ENCODE assay signal across 9 cellular contexts in genomic region chr10:48363617-48364355, GRCh38. TPM values are rescaled to one million over a fixed set of nuclear protein-coding genes. Genes with fewer than 3 reads are reported as not detected.
DNase-seq lines count a peak whose midpoint lies in the region; ATAC-seq and TF ChIP-seq lines count a peak whose summit lies in the region.
"Had no signal": no experiment of that assay in that cellular context is flagged by ENCODE, and none has a peak within 500 bp of the region (broad histone marks: within the 10 kb centered on the region; RNA-seq: fewer than 3 reads in every experiment).

No MANE protein-coding gene starts in this region.

- H4K20me1 ChIP-seq in GM23338 (replicated peaks; ENCODE audit: insufficient read depth) = peaks cover 12% of the 10 kb centered on the region

- H3K9me3 ChIP-seq in heart right ventricle = no peaks in the 10 kb centered on the region

- H3K9me3 Mint-ChIP-seq in GM23338 = no peaks in the 10 kb centered on the region
- no peaks in the 10 kb centered on the region for H3K9me3 Mint-ChIP-seq in activated naive CD4-positive, alpha-beta T cell treated with anti-CD3 and anti-CD28 coated beads, Interleukin-2, amount 10 ng/mL, durations not matched to agents 7 days and 5 days
- H3K9me3 Mint-ChIP-seq in activated T-helper 17 cell treated with anti-CD3 and anti-CD28 coated beads, Interleukin-2, amount 50 U/mL, for 72 hours = no peaks in the 10 kb centered on the region
- H3K9me3 Mint-ChIP-seq: T-helper 1 cell treated with Interleukin-12 subunit alpha and Interleukin-12 subunit beta and Interleukin-4 antibody, amounts not matched to agents 30 μg/mL and 1 μg/mL, for 36 hours had no signal

- H3K4me2 ChIP-seq in GM23338 = no peak overlapping the region

- H3K4me3 ChIP-seq in GM23338 (no peak overlapping the region), heart right ventricle (no peak overlapping the region)

- H3K27me3 ChIP-seq in GM23338 (ENCODE audit: insufficient read depth) (no peaks in the 10 kb centered on the region), heart right ventricle (no peaks in the 10 kb centered on the region)

- H3K27me3 Mint-ChIP-seq in GM23338 (ENCODE audit: insufficient read depth, low read depth, poor library complexity) = no peaks in the 10 kb centered on the region
- H3K27me3 Mint-ChIP-seq in activated naive CD4-positive, alpha-beta T cell treated with anti-CD3 and anti-CD28 coated beads, Interleukin-2, amount 10 ng/mL, durations not matched to agents 7 days and 5 days = no peaks in the 10 kb centered on the region
- H3K27me3 Mint-ChIP-seq in activated T-helper 17 cell treated with anti-CD3 and anti-CD28 coated beads, Interleukin-2, amount 50 U/mL, for 72 hours = no peaks in the 10 kb centered on the region

- peak overlapping the region; percentile 14 for H3K27ac Mint-ChIP-seq in GM23338
- no peak overlapping the region for H3K27ac Mint-ChIP-seq in activated naive CD4-positive, alpha-beta T cell treated with anti-CD3 and anti-CD28 coated beads, Interleukin-2, amount 10 ng/mL, durations not matched to agents 7 days and 5 days
- no peak overlapping the region for H3K27ac Mint-ChIP-seq in activated T-helper 17 cell treated with anti-CD3 and anti-CD28 coated beads, Interleukin-2, amount 50 U/mL, for 72 hours
- H3K27ac Mint-ChIP-seq: T-helper 1 cell treated with Interleukin-12 subunit alpha and Interleukin-12 subunit beta and Interleukin-4 antibody, amounts not matched to agents 30 μg/mL and 1 μg/mL, for 36 hours had no signal

- H3K4me3 Mint-ChIP-seq in GM23338 = no peak overlapping the region
- no peak overlapping the region for H3K4me3 Mint-ChIP-seq in activated naive CD4-positive, alpha-beta T cell treated with anti-CD3 and anti-CD28 coated beads, Interleukin-2, amount 10 ng/mL, durations not matched to agents 7 days and 5 days
- H3K4me3 Mint-ChIP-seq in activated T-helper 17 cell treated with anti-CD3 and anti-CD28 coated beads, Interleukin-2, amount 50 U/mL, for 72 hours = no peak overlapping the region
- H3K4me3 Mint-ChIP-seq: T-helper 1 cell treated with Interleukin-12 subunit alpha and Interleukin-12 subunit beta and Interleukin-4 antibody, amounts not matched to agents 30 μg/mL and 1 μg/mL, for 36 hours had no signal

- ATAC-seq in GM23338 = peak; percentile 74
- ATAC-seq in heart right ventricle = peak in 7 of 8 donors; percentile 51 to 88 (median 73)
- no peak for ATAC-seq in activated T-helper 17 cell treated with anti-CD3 and anti-CD28 coated beads, Interleukin-2, amount 50 U/mL, for 72 hours (replicated peaks)
- no peak for ATAC-seq in HG02571 (IDR thresholded peaks at IDR 0.05; ENCODE audit: unreplicated experiment)

- WGBS in heart right ventricle, 2 donors = 33 to 39% methylated on average over 5 of the region's 5 CpGs

- CTCF ChIA-PET in activated naive CD4-positive, alpha-beta T cell treated with anti-CD3 and anti-CD28 coated beads, Interleukin-2, amount 10 ng/mL, durations not matched to agents 7 days and 5 days (lab: Charles Lee) = interaction anchor here (0.7 to 4.7 kb wide), 15 partner anchors 9 to 293 kb away, joined by 3 to 48 read pairs (median 3); no protein-coding TSS in a partner anchor

- no peaks in the 10 kb centered on the region for H3K36me3 Mint-ChIP-seq in GM23338 (ENCODE audit: low read depth)
- H3K36me3 Mint-ChIP-seq in activated naive CD4-positive, alpha-beta T cell treated with anti-CD3 and anti-CD28 coated beads, Interleukin-2, amount 10 ng/mL, durations not matched to agents 7 days and 5 days = no peaks in the 10 kb centered on the region
- H3K36me3 Mint-ChIP-seq in activated T-helper 17 cell treated with anti-CD3 and anti-CD28 coated beads, Interleukin-2, amount 50 U/mL, for 72 hours (ENCODE audit: low read depth) = no peaks in the 10 kb centered on the region

- H3F3A ChIP-seq in GM23338 (replicated peaks; ENCODE audit: low read depth) = no peaks in the 10 kb centered on the region

- no peaks in the 10 kb centered on the region for H3K9me2 ChIP-seq in GM23338 (ENCODE audit: insufficient read depth)

- H3K79me2 ChIP-seq in GM23338 (replicated peaks; ENCODE audit: insufficient read depth) = peaks cover 56% of the 10 kb centered on the region

- H3K4me1 ChIP-seq in GM23338 (ENCODE audit: insufficient read depth) = 0 out of 2 replicates have a peak, but pooled peaks cover 5% of the 10 kb centered on the region
- peaks cover 0 to 60% (median 43%) of the 10 kb centered on the region in 9 donors for H3K4me1 ChIP-seq in heart right ventricle

- TF ChIP-seq CTCF in GM23338 (conservative IDR thresholded peaks at IDR 0.05; ENCODE audit: low read depth in 2 of 2) (peak; percentile 79 to 80), heart right ventricle (IDR thresholded peaks at IDR 0.05) (peak; percentile 50 to 85 (median 74))

- intact Hi-C loops in heart right ventricle (cut with DNase I) = loop anchor here in 9 of 10 donors (1.0 to 10.0 kb wide), 9 partner anchors 54 to 294 kb away; no protein-coding TSS in a partner anchor

- no peak overlapping the region for H3K27ac ChIP-seq in GM23338 (ENCODE audit: low read depth)
- peak overlapping the region in 6 of 10 donors; percentile 3 to 71 (median 42) for H3K27ac ChIP-seq in heart right ventricle

- H3K36me3 ChIP-seq in GM23338 (ENCODE audit: insufficient read depth) = no peaks in the 10 kb centered on the region
- no peaks in the 10 kb centered on the region for H3K36me3 ChIP-seq in heart right ventricle

- H3K4me1 Mint-ChIP-seq in GM23338 = peaks cover 15% of the 10 kb centered on the region; the same call in 2 of the 3 replicates
- H3K4me1 Mint-ChIP-seq in activated naive CD4-positive, alpha-beta T cell treated with anti-CD3 and anti-CD28 coated beads, Interleukin-2, amount 10 ng/mL, durations not matched to agents 7 days and 5 days = peaks cover 2% of the 10 kb centered on the region
- peaks cover 2% of the 10 kb centered on the region for H3K4me1 Mint-ChIP-seq in activated T-helper 17 cell treated with anti-CD3 and anti-CD28 coated beads, Interleukin-2, amount 50 U/mL, for 72 hours

- DNase-seq in COLO829 (ENCODE audit: low spot score) (peak; percentile 25), GM23338 (ENCODE audit: low spot score) (peak; percentile 79), NCI-H510A (lab: John Stamatoyannopoulos, UW) (peak; percentile 17), heart right ventricle (peak in 1 of 2 donors; percentile 52), pulmonary artery endothelial cell (ENCODE audit: low read depth, low spot score) (peak; percentile 41)
- peak; percentile 42 for DNase-seq in activated naive CD4-positive, alpha-beta T cell treated with anti-CD3 and anti-CD28 coated beads, Interleukin-2, amount 10 ng/mL, durations not matched to agents 7 days and 5 days

- H2AFZ ChIP-seq in GM23338 = no peak overlapping the region

TF ChIP-seq in GM23338, 12 proteins besides CTCF, POLR2A, EP300 and RAD21 (continues in another document):
- TF ChIP-seq REST (IDR thresholded peaks at IDR 0.05; ENCODE audit: unreplicated experiment) (no peak), ZNF114 (CRISPR knock-in tag; IDR thresholded peaks at IDR 0.05) (no peak), NANOG (IDR thresholded peaks at IDR 0.05; ENCODE audit: borderline replicate concordance) (no peak), ZNF331 (CRISPR knock-in tag; IDR thresholded peaks at IDR 0.05; ENCODE audit: low read depth) (no peak), STAT1 (IDR thresholded peaks at IDR 0.05; ENCODE audit: unreplicated experiment) (no peak)

RNA-seq across cellular contexts. Expression of gene MAPK8, which starts 57.3 kb away (rescaled TPM):
- total RNA-seq in GM23338 (2014; rRNA removed; shearing (Covaris generic)) = 63.5 and 73.6 TPM in 2 replicates
- polyA plus RNA-seq in GM23338 (2016; fragmentation: Nextera tagmentation; extraction: Ambion mirVana) = 40.0 and 52.4 TPM in 2 replicates
- 10 to 100 TPM; 22.0 to 41.9 (median 31.2) TPM for total RNA-seq in heart right ventricle
- 1 to 10 TPM; 7.4 to 8.0 TPM for polyA plus RNA-seq in heart right ventricle
- total RNA-seq in pulmonary artery endothelial cell = 46.9 and 58.4 TPM in 2 replicates
- total RNA-seq in activated T-helper 17 cell treated with anti-CD3 and anti-CD28 coated beads, Interleukin-2, amount 50 U/mL, for 72 hours = 10 to 100 TPM; 36.4 to 41.7 TPM

Comparison
In these comparisons a context has a peak if more than half of its experiments do, and no peak if none do; other contexts are left out.
1. ATAC-seq: peak in GM23338 (single experiment) and heart right ventricle (7 of 8); none in activated T-helper 17 cell treated with anti-CD3 and anti-CD28 coated beads, Interleukin-2, amount 50 U/mL, for 72 hours (single experiment) and HG02571 (single experiment).